In genomic region chr12:67424784-67425183, GRCh38 we compare ENCODE assay signal across 18 cellular contexts.
"Had no signal": no experiment of that assay in that cellular context is flagged by ENCODE, and none has a peak within 500 bp of the region (broad histone marks: within the 10 kb centered on the region; RNA-seq: fewer than 3 reads in every experiment).

No MANE protein-coding gene starts in this region.

- H3K9me3 ChIP-seq: left ventricle myocardium inferior, pancreas, testis, vagina had no signal

- H3K36me3 ChIP-seq: left ventricle myocardium inferior, pancreas, vagina had no signal

- DNase-seq: activated CD4-positive, alpha-beta T cell treated with anti-CD3 and anti-CD28 coated beads, Interleukin-2, amount 10 ng/mL, durations not matched to agents 7 days and 5 days; activated CD4-positive, CD25-positive, alpha-beta regulatory T cell; activated T-cell treated with anti-CD3 and anti-CD28 coated beads, Interleukin-2, amount 50 U/mL, for 1 hour; effector memory CD8-positive, alpha-beta T cell; erythroblast; glutamatergic neuron; left ventricle myocardium inferior; mesendoderm; stimulated activated CD4-positive, alpha-beta T cell treated with anti-CD3 and anti-CD28 coated beads, Interleukin-15, amount 100 ng/mL, for 24 hours; stimulated activated CD4-positive, alpha-beta T cell treated with anti-CD3 and anti-CD28 coated beads, Interleukin-4, amount 100 ng/mL, for 24 hours; stimulated activated naive CD8-positive, alpha-beta T cell treated with anti-CD3 and anti-CD28 coated beads, Interleukin-15, amount 100 ng/mL, for 72 hours; T-helper 17 cell; testis had no signal

- H3K27me3 ChIP-seq: pancreas, testis, vagina had no signal

- H3K4me1 ChIP-seq: testis had no signal

- H3K4me3 Mint-ChIP-seq: activated CD4-positive, alpha-beta T cell treated with anti-CD3 and anti-CD28 coated beads, Interleukin-2, amount 10 ng/mL, durations not matched to agents 7 days and 5 days; activated naive CD4-positive, alpha-beta T cell treated with anti-CD3 and anti-CD28 coated beads, Interleukin-2, amount 50 U/mL, for 24 hours; central memory CD8-positive, alpha-beta T cell; dendritic cell treated with granulocyte-macrophage colony-stimulating factor and Interleukin-4, amounts not matched to agents 40 ng/mL and 50 ng/mL, for 4 days; effector memory CD8-positive, alpha-beta T cell; stimulated activated naive CD8-positive, alpha-beta T cell treated with anti-CD3 and anti-CD28 coated beads, Interleukin-15, amount 100 ng/mL, for 72 hours; T-helper 17 cell had no signal

- H3K9me3 Mint-ChIP-seq: activated naive CD4-positive, alpha-beta T cell treated with anti-CD3 and anti-CD28 coated beads, Interleukin-2, amount 50 U/mL, for 24 hours; central memory CD8-positive, alpha-beta T cell; dendritic cell treated with granulocyte-macrophage colony-stimulating factor and Interleukin-4, amounts not matched to agents 40 ng/mL and 50 ng/mL, for 4 days; effector memory CD8-positive, alpha-beta T cell; stimulated activated naive CD8-positive, alpha-beta T cell treated with anti-CD3 and anti-CD28 coated beads, Interleukin-15, amount 100 ng/mL, for 72 hours had no signal

- H3K4me1 Mint-ChIP-seq: activated CD4-positive, alpha-beta T cell treated with anti-CD3 and anti-CD28 coated beads, Interleukin-2, amount 10 ng/mL, durations not matched to agents 7 days and 5 days had no signal

- H3K4me3 ChIP-seq: left ventricle myocardium inferior, pancreas, testis, vagina had no signal

- H3K27ac Mint-ChIP-seq: activated CD4-positive, alpha-beta T cell treated with anti-CD3 and anti-CD28 coated beads, Interleukin-2, amount 10 ng/mL, durations not matched to agents 7 days and 5 days; activated naive CD4-positive, alpha-beta T cell treated with anti-CD3 and anti-CD28 coated beads, Interleukin-2, amount 50 U/mL, for 24 hours; dendritic cell treated with granulocyte-macrophage colony-stimulating factor and Interleukin-4, amounts not matched to agents 40 ng/mL and 50 ng/mL, for 4 days; stimulated activated naive CD8-positive, alpha-beta T cell treated with anti-CD3 and anti-CD28 coated beads, Interleukin-15, amount 100 ng/mL, for 72 hours; T-helper 17 cell had no signal

- H3K27ac ChIP-seq: left ventricle myocardium inferior, testis, vagina had no signal

- H3K27me3 Mint-ChIP-seq: activated naive CD4-positive, alpha-beta T cell treated with anti-CD3 and anti-CD28 coated beads, Interleukin-2, amount 50 U/mL, for 24 hours; stimulated activated naive CD8-positive, alpha-beta T cell treated with anti-CD3 and anti-CD28 coated beads, Interleukin-15, amount 100 ng/mL, for 72 hours had no signal

- H3K36me3 Mint-ChIP-seq: activated naive CD4-positive, alpha-beta T cell treated with anti-CD3 and anti-CD28 coated beads, Interleukin-2, amount 50 U/mL, for 24 hours had no signal
